Comparison of ENCODE assay signal across 8 cellular contexts in genomic region chrX:152904151-152905080, GRCh38. TPM values are rescaled to one million over a fixed set of nuclear protein-coding genes. Genes with fewer than 3 reads are reported as not detected.
DNase-seq lines count a peak whose midpoint lies in the region; ATAC-seq and TF ChIP-seq lines count a peak whose summit lies in the region.

No MANE protein-coding gene starts in this region.

- H3K4me3 ChIP-seq in GM12864 (ENCODE audit: low read depth, low read length) = no peak overlapping the region
- no peak overlapping the region for H3K4me3 ChIP-seq in naive thymus-derived CD4-positive, alpha-beta T cell (ENCODE audit: low read length)
- no peak overlapping the region for H3K4me3 ChIP-seq in aorta (ENCODE audit: low read length in 2 of 2)

- no peaks in the 10 kb centered on the region for H3K36me3 ChIP-seq in naive thymus-derived CD4-positive, alpha-beta T cell (ENCODE audit: control insufficient read depth in 2 of 3, insufficient read depth in 3 of 3, low read length in 3 of 3)
- H3K36me3 ChIP-seq in aorta (ENCODE audit: control insufficient read depth in 1 of 2, insufficient read depth in 2 of 2, low read length in 1 of 2) = no peaks in the 10 kb centered on the region

- DNase-seq in A172 (ENCODE audit: low spot score) (peak; percentile 66), GM12864 (ENCODE audit: low read depth) (no peak), MV-4-11 (lab: John Stamatoyannopoulos, UW) (peak; percentile 20), epidermal melanocyte (ENCODE audit: insufficient read length, low spot score) (peak; percentile 68), aorta (peak; percentile 43 to 82)
- DNase-seq in activated CD4-positive, alpha-beta T cell treated with anti-CD3 and anti-CD28 coated beads, Interleukin-2, amount 50 U/mL, for 1 hour = peak; percentile 16
- DNase-seq in naive thymus-derived CD4-positive, alpha-beta T cell = peak in 6 of 9 donors; percentile 15 to 34 (median 24)

- H3K4me3 Mint-ChIP-seq in naive thymus-derived CD4-positive, alpha-beta T cell = no peak overlapping the region

- peak; percentile 74 for ATAC-seq in naive thymus-derived CD4-positive, alpha-beta T cell
- ATAC-seq in aorta (ENCODE audit: low FRiP score) (no peak), GM21528 (IDR thresholded peaks at IDR 0.05; ENCODE audit: low FRiP score, unreplicated experiment) (no peak)

- TF ChIP-seq CTCF in GM12864 (IDR thresholded peaks at IDR 0.05; ENCODE audit: low read depth, low read length, missing control alignments) = peak; percentile 83

- no peak overlapping the region for H3K27ac Mint-ChIP-seq in naive thymus-derived CD4-positive, alpha-beta T cell

- intact Hi-C loops in naive thymus-derived CD4-positive, alpha-beta T cell (cut with micrococcal nuclease) = loop anchor here in 1 of 2 donors (1.0 kb wide), 1 partner anchor 22 kb away; no protein-coding TSS in a partner anchor
- intact Hi-C loops in aorta (cut with DNase I) = no loop called here

- CTCF ChIA-PET in naive thymus-derived CD4-positive, alpha-beta T cell (lab: Charles Lee) = no interaction called here

- no peaks in the 10 kb centered on the region for H3K36me3 Mint-ChIP-seq in naive thymus-derived CD4-positive, alpha-beta T cell

- no peaks in the 10 kb centered on the region for H3K9me3 Mint-ChIP-seq in naive thymus-derived CD4-positive, alpha-beta T cell

- H3K4me1 Mint-ChIP-seq in naive thymus-derived CD4-positive, alpha-beta T cell = no peaks in the 10 kb centered on the region

- H3K27me3 Mint-ChIP-seq in naive thymus-derived CD4-positive, alpha-beta T cell = peaks cover 0 to 8% (median 0%) of the 10 kb centered on the region in 5 donors

- WGBS in aorta, 2 donors = 31 to 32% methylated on average over 20 of the region's 20 CpGs

- POLR2A ChIA-PET in naive thymus-derived CD4-positive, alpha-beta T cell (lab: Charles Lee) = no interaction called here

- no peaks in the 10 kb centered on the region for H3K4me1 ChIP-seq in naive thymus-derived CD4-positive, alpha-beta T cell (ENCODE audit: control insufficient read depth in 2 of 2, insufficient read depth in 2 of 2, low read length in 2 of 2)
- no peaks in the 10 kb centered on the region for H3K4me1 ChIP-seq in aorta (ENCODE audit: control insufficient read depth in 1 of 2, insufficient read depth in 2 of 2, low read length in 2 of 2)

- no peaks in the 10 kb centered on the region for H3K27me3 ChIP-seq in naive thymus-derived CD4-positive, alpha-beta T cell (ENCODE audit: control insufficient read depth in 2 of 2, insufficient read depth in 2 of 2, low read length in 2 of 2)
- H3K27me3 ChIP-seq in aorta (ENCODE audit: control insufficient read depth in 1 of 2, insufficient read depth in 2 of 2, low read length in 1 of 2) = no peaks in the 10 kb centered on the region

- no peak overlapping the region for H3K27ac ChIP-seq in naive thymus-derived CD4-positive, alpha-beta T cell (ENCODE audit: low read depth, low read length)
- H3K27ac ChIP-seq in aorta (ENCODE audit: low read depth in 1 of 2, low read length in 2 of 2) = no peak overlapping the region

- H3K9me3 ChIP-seq in naive thymus-derived CD4-positive, alpha-beta T cell (ENCODE audit: control insufficient read depth in 2 of 3, low read length in 3 of 3) = no peaks in the 10 kb centered on the region
- no peaks in the 10 kb centered on the region for H3K9me3 ChIP-seq in aorta (ENCODE audit: control insufficient read depth, low read length)

RNA-seq across cellular contexts. Expression of gene ZNF185, which starts 6.5 kb away (rescaled TPM):
- total RNA-seq in A172 (2014; rRNA removed; shearing (Covaris generic)) = 1.7 and 4.9 TPM in 2 replicates
- total RNA-seq in naive thymus-derived CD4-positive, alpha-beta T cell = 10 to 100 TPM in 1 of 5 experiments, 1 to 10 TPM in 3, under 1 TPM in 1; 0.58 to 16.0 (median 3.2) TPM
- polyA plus RNA-seq in naive thymus-derived CD4-positive, alpha-beta T cell = 1 to 10 TPM; 2.0 to 4.6 TPM
- 10 to 100 TPM in 1 of 2 donors, 1 to 10 TPM in 1; 8.0 to 13.5 TPM for total RNA-seq in aorta
- polyA plus RNA-seq in aorta = 1 to 10 TPM; 2.6 to 4.8 TPM
